ENCODE assay signal across 28 cellular contexts in the genomic region with DNA sequence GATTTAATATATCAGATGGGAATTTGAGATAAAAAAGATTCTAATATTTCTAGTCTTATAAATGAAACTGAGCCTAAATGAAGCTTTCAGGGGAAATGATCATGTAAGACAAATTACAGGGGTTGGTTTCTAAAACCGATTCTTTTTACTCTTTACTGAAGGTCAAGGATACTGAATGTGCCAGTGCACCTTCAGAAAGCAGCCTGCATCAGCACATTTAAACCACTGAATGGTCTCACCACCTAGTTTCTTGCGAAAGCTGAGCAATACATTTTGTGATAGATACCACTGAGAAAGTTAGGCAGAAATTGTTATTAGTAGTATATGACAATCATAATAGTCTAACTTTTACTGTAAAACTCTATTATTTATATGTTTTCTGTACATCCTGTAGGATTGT.
"Had no signal": no experiment of that assay in that cellular context is flagged by ENCODE, and none has a peak within 500 bp of the region (broad histone marks: within the 10 kb centered on the region; RNA-seq: fewer than 3 reads in every experiment).

No MANE protein-coding gene starts in this region.

- H3K9me3 ChIP-seq: colonic mucosa, esophagus muscularis mucosa, esophagus squamous epithelium, gastrocnemius medialis, gastroesophageal sphincter, heart left ventricle, heart right ventricle had no signal

- H3K79me2 ChIP-seq: hepatocyte had no signal

- FAIRE-seq: endometrium, endothelial cell of umbilical vein, frontal cortex had no signal

- DNase-seq: colonic mucosa; cortex of kidney; dermis blood vessel endothelial cell; dorsolateral prefrontal cortex; effector CD4-positive, alpha-beta T cell; effector CD8-positive, alpha-beta T cell; effector memory CD4-positive, alpha-beta T cell; effector memory CD8-positive, alpha-beta T cell; endodermal cell; erythroblast; esophagus squamous epithelium; foreskin fibroblast; foreskin keratinocyte; foreskin melanocyte; gastrocnemius medialis; glutamatergic neuron; head of caudate nucleus; heart left ventricle; heart right ventricle had no signal

- H2AFZ ChIP-seq: hepatocyte had no signal

- H3K36me3 ChIP-seq: colonic mucosa, esophagus muscularis mucosa, esophagus squamous epithelium, gastrocnemius medialis, gastroesophageal sphincter, heart left ventricle, heart right ventricle had no signal

- H3K27ac ChIP-seq: colonic mucosa, coronary artery, dorsolateral prefrontal cortex, epithelial cell of prostate, esophagus muscularis mucosa, esophagus squamous epithelium, foreskin keratinocyte, gastrocnemius medialis, gastroesophageal sphincter, heart left ventricle, heart right ventricle, hepatocyte had no signal

- H3K4me1 ChIP-seq: colonic mucosa, esophagus muscularis mucosa, esophagus squamous epithelium, foreskin keratinocyte, gastrocnemius medialis, gastroesophageal sphincter, heart left ventricle, heart right ventricle had no signal

- H3K27me3 ChIP-seq: colonic mucosa, esophagus muscularis mucosa, esophagus squamous epithelium, foreskin keratinocyte, gastrocnemius medialis, gastroesophageal sphincter, heart left ventricle, heart right ventricle, hepatocyte had no signal

- ATAC-seq: effector memory CD8-positive, alpha-beta T cell; esophagus mucosa; foreskin keratinocyte; gastrocnemius medialis; gastroesophageal sphincter; heart left ventricle; heart right ventricle had no signal

- H3K4me3 ChIP-seq: colonic mucosa, coronary artery, dorsolateral prefrontal cortex, esophagus muscularis mucosa, esophagus squamous epithelium, gastrocnemius medialis, gastroesophageal sphincter, heart left ventricle, heart right ventricle, hepatocyte had no signal

- H3K4me2 ChIP-seq: hepatocyte had no signal
